Comparison of ENCODE assay signal across 8 cellular contexts in the genomic region with DNA sequence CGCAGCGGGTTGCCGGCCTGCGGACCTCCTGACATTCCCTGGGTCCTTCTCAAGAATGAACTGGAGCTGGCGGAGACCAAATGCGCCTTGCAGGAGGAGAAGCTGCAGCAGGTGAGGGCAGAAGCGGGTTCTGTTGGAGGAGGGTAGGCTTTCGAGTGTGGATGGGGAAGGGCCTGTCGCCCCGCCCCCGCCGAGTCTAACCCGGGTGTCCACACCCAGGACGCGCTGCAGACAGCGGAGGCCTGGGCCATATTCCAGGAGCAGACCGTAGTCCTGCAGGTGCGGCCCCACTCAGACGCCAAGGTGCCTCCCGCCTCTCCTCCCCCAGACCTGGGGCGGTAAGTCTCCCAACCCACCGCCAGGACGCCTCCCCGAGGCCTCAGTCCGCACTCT.
DNase-seq lines count a peak whose midpoint lies in the region; ATAC-seq and TF ChIP-seq lines count a peak whose summit lies in the region.
"Not testable (repeated sequence)": the region's sequence is repeated elsewhere in the genome, so short reads cannot be mapped to it uniquely, and the experiment has no call there.

No MANE protein-coding gene starts in this region.

- peaks cover 22 to 27% (median 25%) of the 10 kb centered on the region in 11 experiments for H3K27me3 ChIP-seq in BLaER1 treated with 17β-estradiol and CSF1 and Interleukin-3, amounts not matched to agents 10 nM and 100 nM
- H3K27me3 ChIP-seq in HL-60 (ENCODE audit: insufficient read depth, poor library complexity, severe bottlenecking); colonic mucosa: not testable (repeated sequence)
- H3K27me3 ChIP-seq in smooth muscle cell (ENCODE audit: low read depth) = peaks cover 22% of the 10 kb centered on the region

- H3K27ac Mint-ChIP-seq in activated CD4-positive, alpha-beta memory T cell treated with anti-CD3 and anti-CD28 coated beads for 36 hours = not testable (repeated sequence)

- not testable (repeated sequence) for H3K4me1 Mint-ChIP-seq in activated CD4-positive, alpha-beta memory T cell treated with anti-CD3 and anti-CD28 coated beads for 36 hours (ENCODE audit: low read depth)

- not testable (repeated sequence) for H3K27me3 Mint-ChIP-seq in activated CD4-positive, alpha-beta memory T cell treated with anti-CD3 and anti-CD28 coated beads for 36 hours

- peaks cover 0 to 11% (median 6%) of the 10 kb centered on the region in 11 experiments; a peak in 12 of 22 replicates for H3K36me3 ChIP-seq in BLaER1 treated with 17β-estradiol and CSF1 and Interleukin-3, amounts not matched to agents 10 nM and 100 nM
- not testable (repeated sequence) for H3K36me3 ChIP-seq in colonic mucosa; smooth muscle cell (ENCODE audit: low read depth)

- not testable (repeated sequence) for H3F3A ChIP-seq in smooth muscle cell (ENCODE audit: low read depth)

- intact Hi-C loops in activated CD4-positive, alpha-beta memory T cell treated with anti-CD3 and anti-CD28 coated beads for 36 hours (cut with micrococcal nuclease) = loop anchor here (2.0 to 5.0 kb wide), 4 partner anchors 81 to 286 kb away; no protein-coding TSS in a partner anchor
- intact Hi-C loops in colonic mucosa (cut with DNase I); left colon (cut with DNase I, micrococcal nuclease): not testable (repeated sequence)

- TF ChIP-seq CTCF in HL-60 (IDR thresholded peaks at IDR 0.05; ENCODE audit: insufficient read depth, low read length); colonic mucosa (IDR thresholded peaks at IDR 0.05); smooth muscle cell (IDR thresholded peaks at IDR 0.05; ENCODE audit: borderline replicate concordance, insufficient read depth, poor library complexity, severe bottlenecking): not testable (repeated sequence)

- ATAC-seq in GM19438 (IDR thresholded peaks at IDR 0.05; ENCODE audit: low read depth, unreplicated experiment) = peak; percentile 22
- ATAC-seq in HG02798 (IDR thresholded peaks at IDR 0.05; ENCODE audit: poor library complexity, unreplicated experiment) = peak; percentile 25
- ATAC-seq in left colon = peak; percentile 55

- peak overlapping the region; percentile 68 for H3K4me3 Mint-ChIP-seq in activated CD4-positive, alpha-beta memory T cell treated with anti-CD3 and anti-CD28 coated beads for 36 hours

- H3K9ac ChIP-seq in BLaER1 treated with 17β-estradiol and CSF1 and Interleukin-3, amounts not matched to agents 10 nM and 100 nM; colonic mucosa (ENCODE audit: low read depth in 2 of 2, low read length in 2 of 2); smooth muscle cell (ENCODE audit: low read depth): not testable (repeated sequence)

- H4K20me1 ChIP-seq in BLaER1 treated with 17β-estradiol and CSF1 and Interleukin-3, amounts not matched to agents 10 nM and 100 nM = peaks cover 0 to 22% (median 10%) of the 10 kb centered on the region in 11 experiments; a peak in 9 of 22 replicates
- H4K20me1 ChIP-seq in smooth muscle cell (ENCODE audit: low read depth) = not testable (repeated sequence)

- H3K4me1 ChIP-seq in BLaER1 treated with 17β-estradiol and CSF1 and Interleukin-3, amounts not matched to agents 10 nM and 100 nM = peaks cover 12 to 24% (median 19%) of the 10 kb centered on the region in 10 experiments; a peak in 17 of 20 replicates
- not testable (repeated sequence) for H3K4me1 ChIP-seq in colonic mucosa; smooth muscle cell (ENCODE audit: low read depth)

- H3K27ac ChIP-seq in BLaER1 treated with 17β-estradiol and CSF1 and Interleukin-3, amounts not matched to agents 10 nM and 100 nM; HL-60 (replicated peaks); colonic mucosa; smooth muscle cell (ENCODE audit: low read depth): not testable (repeated sequence)

- peak overlapping the region; percentile 35 to 60 (median 50); a peak in 19 of 20 replicates for H3K4me3 ChIP-seq in BLaER1 treated with 17β-estradiol and CSF1 and Interleukin-3, amounts not matched to agents 10 nM and 100 nM
- peak overlapping the region; percentile 57 for H3K4me3 ChIP-seq in HL-60 (replicated peaks; ENCODE audit: insufficient read depth, low read length)
- H3K4me3 ChIP-seq in colonic mucosa = peak overlapping the region; percentile 30
- H3K4me3 ChIP-seq in smooth muscle cell = peak overlapping the region; percentile 63

- H3K9me3 ChIP-seq in BLaER1 treated with 17β-estradiol and CSF1 and Interleukin-3, amounts not matched to agents 10 nM and 100 nM (replicated peaks in 1 of 11); colonic mucosa; smooth muscle cell (replicated peaks; ENCODE audit: low read depth): not testable (repeated sequence)

- H3K9me3 Mint-ChIP-seq in activated CD4-positive, alpha-beta memory T cell treated with anti-CD3 and anti-CD28 coated beads for 36 hours = not testable (repeated sequence)

- 0% methylated on average over 8 of the region's 25 CpGs for WGBS in smooth muscle cell (ENCODE audit: low lambda C conversion rate)

- not testable (repeated sequence) for H3K79me2 ChIP-seq in smooth muscle cell (ENCODE audit: low read depth)

- DNase-seq in HL-60 (ENCODE audit: low read depth in 1 of 2, low spot score in 1 of 2) (peak in 1 of 2 experiments; percentile 60), colonic mucosa (peak; percentile 74), left colon (peak; percentile 74 to 85)
- not testable (repeated sequence) for DNase-seq in activated CD4-positive, alpha-beta memory T cell treated with anti-CD3 and anti-CD28 coated beads for 36 hours; smooth muscle cell (lab: John Stamatoyannopoulos, UW; ENCODE audit: unreplicated experiment)

- not testable (repeated sequence) for H3K36me3 Mint-ChIP-seq in activated CD4-positive, alpha-beta memory T cell treated with anti-CD3 and anti-CD28 coated beads for 36 hours

- POLR2A ChIA-PET in activated CD4-positive, alpha-beta memory T cell treated with anti-CD3 and anti-CD28 coated beads for 36 hours (lab: Charles Lee) = interaction anchor here (1.0 kb wide), 1 partner anchor 79 kb away, joined by 3 read pairs; no protein-coding TSS in a partner anchor

- CTCF ChIA-PET in activated CD4-positive, alpha-beta memory T cell treated with anti-CD3 and anti-CD28 coated beads for 36 hours (lab: Charles Lee) = interaction anchor here (1.1 to 1.4 kb wide), 4 partner anchors 38 to 139 kb away, joined by 3 read pairs; no protein-coding TSS in a partner anchor

- not testable (repeated sequence) for H2AFZ ChIP-seq in smooth muscle cell (ENCODE audit: low read depth)

- peak overlapping the region; percentile 62 to 79 (median 70) for H3K4me2 ChIP-seq in BLaER1 treated with 17β-estradiol and CSF1 and Interleukin-3, amounts not matched to agents 10 nM and 100 nM
- H3K4me2 ChIP-seq in smooth muscle cell = peak overlapping the region; percentile 78
